Comparison of ENCODE assay signal across 7 cellular contexts in genomic region chr1:201019321-201019977, GRCh38. TPM values are rescaled to one million over a fixed set of nuclear protein-coding genes. Genes with fewer than 3 reads are reported as not detected.
DNase-seq lines count a peak whose midpoint lies in the region; ATAC-seq and TF ChIP-seq lines count a peak whose summit lies in the region.

No MANE protein-coding gene starts in this region.

- intact Hi-C loops in OCI-LY7 (cut with micrococcal nuclease; ENCODE audit: unreplicated experiment), result no loop called here
- intact Hi-C loops in heart right ventricle (cut with DNase I), result loop anchor here in 1 of 10 donors (5.0 kb wide), 1 partner anchor 1732 kb away; no protein-coding TSS in a partner anchor

- BruUV-seq in OCI-LY7 (replicated peaks; lab: Mats Ljungman, UMichigan), result no TSS peak

- H3K79me2 ChIP-seq in OCI-LY7 (ENCODE audit: insufficient read depth, low read depth, low read length), result peaks cover 41% of the 10 kb centered on the region

- H3K9me2 ChIP-seq in OCI-LY7 (ENCODE audit: insufficient read depth, low read length), result no peaks in the 10 kb centered on the region

- peaks cover 9 to 15% of the 10 kb centered on the region in 2 donors for H3K36me3 Mint-ChIP-seq in activated T-cell treated with anti-CD3 and anti-CD28 coated beads, Interleukin-2, amount 50 U/mL, for 72 hours (ENCODE audit: insufficient read depth in 2 of 2)

- H2AFZ ChIP-seq in OCI-LY7 (ENCODE audit: low read length), result no peak overlapping the region

- no peaks in the 10 kb centered on the region for H3K36me3 ChIP-seq in OCI-LY7 (ENCODE audit: insufficient read depth, low read length)
- no peaks in the 10 kb centered on the region for H3K36me3 ChIP-seq in heart right ventricle

- peaks cover 0 to 44% (median 29%) of the 10 kb centered on the region in 7 donors for H3K27me3 ChIP-seq in heart right ventricle

- TF ChIP-seq CTCF in OCI-LY7 (conservative IDR thresholded peaks at IDR 0.05; ENCODE audit: low read length), result no peak
- TF ChIP-seq CTCF in heart right ventricle (IDR thresholded peaks at IDR 0.05), result no peak

- H3K4me1 ChIP-seq in OCI-LY7 (ENCODE audit: insufficient read depth, low read length, poor library complexity, severe bottlenecking) (peaks cover 83% of the 10 kb centered on the region), heart right ventricle (peaks cover 8 to 94% (median 36%) of the 10 kb centered on the region in 9 donors)

- peak overlapping the region; percentile 80 for H3K4me3 ChIP-seq in OCI-LY7 (ENCODE audit: low read depth, low read length, poor library complexity, severe bottlenecking)
- peak overlapping the region in 1 of 10 donors; percentile 10 for H3K4me3 ChIP-seq in heart right ventricle

- DNase-seq in OCI-LY7 (ENCODE audit: low spot score) (peak; percentile 89), heart right ventricle (peak in 1 of 2 donors; percentile 39), NCI-H748 (lab: John Stamatoyannopoulos, UW; ENCODE audit: unreplicated experiment) (no peak)
- peak; percentile 90 to 93 for DNase-seq in activated T-cell treated with anti-CD3 and anti-CD28 coated beads, Interleukin-2, amount 50 U/mL, for 72 hours
- peak; percentile 88 for DNase-seq in stimulated activated CD4-positive, alpha-beta T cell treated with anti-CD3 and anti-CD28 coated beads, Interleukin-4, amount 100 ng/mL, for 24 hours

- peaks cover 83% of the 10 kb centered on the region for H3K4me1 Mint-ChIP-seq in activated T-cell treated with anti-CD3 and anti-CD28 coated beads, Interleukin-2, amount 50 U/mL, for 72 hours (ENCODE audit: low read depth)

- peak overlapping the region; percentile 90 for H3K4me2 ChIP-seq in OCI-LY7 (ENCODE audit: low read length)

- peak overlapping the region; percentile 87 to 98 for H3K4me3 Mint-ChIP-seq in activated T-cell treated with anti-CD3 and anti-CD28 coated beads, Interleukin-2, amount 50 U/mL, for 72 hours

- no peaks in the 10 kb centered on the region for H3K27me3 Mint-ChIP-seq in activated T-cell treated with anti-CD3 and anti-CD28 coated beads, Interleukin-2, amount 50 U/mL, for 72 hours (ENCODE audit: low read depth)

- ATAC-seq in GM19025 (IDR thresholded peaks at IDR 0.05; ENCODE audit: low read depth, unreplicated experiment), result peak; percentile 60
- ATAC-seq in HG03108 (IDR thresholded peaks at IDR 0.05; ENCODE audit: unreplicated experiment), result peak; percentile 55
- peak; percentile 77 to 79 for ATAC-seq in activated T-cell treated with anti-CD3 and anti-CD28 coated beads, Interleukin-2, amount 50 U/mL, for 72 hours (replicated peaks in 1 of 2)
- ATAC-seq in heart right ventricle, result peak in 7 of 8 donors; percentile 4 to 40 (median 18)

- peak overlapping the region; percentile 97 for H3K27ac ChIP-seq in OCI-LY7 (ENCODE audit: low read depth, low read length, poor library complexity, severe bottlenecking)
- H3K27ac ChIP-seq in heart right ventricle, result peak overlapping the region in 2 of 10 donors; percentile 26 to 90

- CTCF ChIA-PET in OCI-LY7 (lab: Charles Lee; ENCODE audit: unreplicated experiment), result interaction anchor here (1.0 to 1.8 kb wide), 3 partner anchors 10 to 40 kb away, joined by 3 to 7 read pairs (median 5); no protein-coding TSS in a partner anchor

- POLR2A ChIA-PET in OCI-LY7 (lab: Charles Lee), result interaction anchor here (0.5 to 1.6 kb wide), 8 partner anchors 10 to 1041 kb away, joined by 3 to 7 read pairs (median 4); partner anchors contain the start of gene DDX59

- H4K20me1 ChIP-seq in OCI-LY7 (ENCODE audit: insufficient read depth, low read length), result no peaks in the 10 kb centered on the region

- H3K9me3 Mint-ChIP-seq in activated T-cell treated with anti-CD3 and anti-CD28 coated beads, Interleukin-2, amount 50 U/mL, for 72 hours, result no peaks in the 10 kb centered on the region

- 83 to 85% methylated on average over 5 of the region's 5 CpGs for WGBS in heart right ventricle, 2 donors

- peak overlapping the region; percentile 100 for H3K27ac Mint-ChIP-seq in activated T-cell treated with anti-CD3 and anti-CD28 coated beads, Interleukin-2, amount 50 U/mL, for 72 hours

- H3K9me3 ChIP-seq in OCI-LY7 (ENCODE audit: low read length) (no peaks in the 10 kb centered on the region), heart right ventricle (no peaks in the 10 kb centered on the region)

RNA-seq across cellular contexts. Expression of gene KIF21B, which starts 4.1 kb away (rescaled TPM):
- total RNA-seq in OCI-LY7 (2014; rRNA removed; shearing (Covaris generic)), result 25.0 and 30.5 TPM in 2 replicates
- total RNA-seq in OCI-LY7 (2022) (65.7 and 72.5 TPM in 2 replicates), heart right ventricle (1 to 10 TPM in 1 of 10 donors, under 1 TPM in 9; 0.32 to 2.6 (median 0.41) TPM)
- total RNA-seq in activated T-cell treated with anti-CD3 and anti-CD28 coated beads, Interleukin-2, amount 50 U/mL, for 72 hours, result 100 to 1,000 TPM in 1 of 2 donors, 10 to 100 TPM in 1; 91.7 to 101 TPM
- under 1 TPM; 0.10 to 0.44 TPM for polyA plus RNA-seq in heart right ventricle

Comparison
In these comparisons a context has a peak if more than half of its experiments do, and no peak if none do; other contexts are left out.
1. ATAC-seq: peak in every context shown above with its lines; median percentile 78 in activated T-cell treated with anti-CD3 and anti-CD28 coated beads, Interleukin-2, amount 50 U/mL, for 72 hours; 60 in GM19025; 55 in HG03108; 18 in heart right ventricle.
2. RNA of gene KIF21B, which starts 4.1 kb away (total RNA-seq): 91.7 to 101 TPM in activated T-cell treated with anti-CD3 and anti-CD28 coated beads, Interleukin-2, amount 50 U/mL, for 72 hours and 25.0 to 72.5 TPM in OCI-LY7; 0.32 to 2.6 TPM in heart right ventricle; every median in the first group is over 4 times any median in the second.